Comparison of ENCODE assay signal across 9 cellular contexts in the genomic region with DNA sequence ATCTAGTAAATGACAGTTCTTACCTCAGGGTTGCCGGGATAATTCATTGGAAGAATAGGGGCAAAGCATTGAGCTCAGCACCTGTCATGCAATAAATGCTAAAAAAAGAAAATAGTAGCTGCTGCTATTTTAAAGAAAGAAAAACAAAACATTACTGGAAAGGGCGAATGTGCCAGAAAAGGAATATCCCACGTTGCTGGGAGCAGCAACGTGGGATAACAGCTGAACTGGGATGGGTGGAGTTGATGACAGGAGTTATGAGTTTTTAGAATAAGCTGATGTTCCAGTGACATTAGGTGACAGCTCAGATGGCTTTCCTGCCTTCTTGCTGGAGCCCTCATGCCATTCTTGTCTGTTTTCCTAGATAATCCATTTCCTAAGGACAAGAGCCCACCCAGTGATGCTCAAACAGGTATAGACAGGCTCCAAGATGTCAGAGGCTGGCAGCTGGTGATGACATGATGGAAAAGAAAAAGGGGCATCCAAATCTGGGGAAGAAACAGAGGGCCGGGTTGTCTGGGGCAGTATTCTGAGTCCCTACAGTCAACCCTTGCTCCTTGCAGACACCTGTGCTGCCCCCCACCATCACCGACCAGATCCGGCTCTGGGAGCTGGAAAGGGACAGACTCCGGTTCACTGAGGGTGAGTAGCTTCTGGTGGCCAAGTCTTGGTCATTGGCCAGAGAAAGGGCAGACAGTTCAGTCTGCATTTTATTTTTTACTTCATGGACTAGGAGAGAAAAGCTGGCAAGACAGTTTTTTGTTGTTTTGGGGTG. TPM values are rescaled to one million over a fixed set of nuclear protein-coding genes. Genes with fewer than 3 reads are reported as not detected.
A peak's percentile ranks its signal among the peaks of the same experiment; 100 is the strongest.
DNase-seq lines count a peak whose midpoint lies in the region; ATAC-seq and TF ChIP-seq lines count a peak whose summit lies in the region.
"Had no signal": no experiment of that assay in that cellular context is flagged by ENCODE, and none has a peak within 500 bp of the region (broad histone marks: within the 10 kb centered on the region; RNA-seq: fewer than 3 reads in every experiment).

No MANE protein-coding gene starts in this region.

- H3K9ac ChIP-seq in GM23248, result peak overlapping the region; percentile 90; the same call in 1 of the 2 replicates

- H3K79me2 ChIP-seq in GM23248 (ENCODE audit: insufficient read depth), result peaks cover 19% of the 10 kb centered on the region

- no peaks in the 10 kb centered on the region for H3K9me3 ChIP-seq in GM23248 (ENCODE audit: low read depth)
- H3K9me3 ChIP-seq in right atrium auricular region, result no peaks in the 10 kb centered on the region
- no peaks in the 10 kb centered on the region for H3K9me3 ChIP-seq in gastrocnemius medialis

- ATAC-seq in gastrocnemius medialis (no peak), HG02642 (IDR thresholded peaks at IDR 0.05; ENCODE audit: poor library complexity, unreplicated experiment) (no peak)

- intact Hi-C loops in activated CD4-positive, alpha-beta memory T cell treated with anti-CD3 and anti-CD28 coated beads for 36 hours (cut with micrococcal nuclease), result no loop called here
- intact Hi-C loops in gastrocnemius medialis (cut with DNase I; ENCODE audit: low total_unique reads), result loop anchor here (5.0 to 10.0 kb wide), 4 partner anchors 36 to 282 kb away; a partner anchor contains a TSS

- H3K4me1 ChIP-seq in GM23248 (ENCODE audit: insufficient read depth) (peaks cover 7% of the 10 kb centered on the region; the same call in 1 of the 2 replicates), right atrium auricular region (peaks cover 0 to 37% of the 10 kb centered on the region in 2 donors), gastrocnemius medialis (peaks cover 27 to 34% of the 10 kb centered on the region in 2 donors)

- no peaks in the 10 kb centered on the region for H3K27me3 Mint-ChIP-seq in activated CD4-positive, alpha-beta memory T cell treated with anti-CD3 and anti-CD28 coated beads for 36 hours

- H3K4me3 ChIP-seq in GM23248 (no peak overlapping the region), right atrium auricular region (no peak overlapping the region), gastrocnemius medialis (peak overlapping the region in 2 of 4 donors; percentile 68 to 70)

- no peak overlapping the region for H3K27ac ChIP-seq in GM23248
- peak overlapping the region; percentile 91 to 97 for H3K27ac ChIP-seq in right atrium auricular region
- peak overlapping the region; percentile 88 to 96 (median 94) for H3K27ac ChIP-seq in gastrocnemius medialis

- H3K36me3 ChIP-seq in GM23248 (ENCODE audit: low read depth) (0 out of 2 replicates have a peak, but pooled peaks cover 3% of the 10 kb centered on the region), right atrium auricular region (peaks cover 31% of the 10 kb centered on the region), gastrocnemius medialis (peaks cover 0 to 36% of the 10 kb centered on the region in 2 donors)

- peaks cover 25% of the 10 kb centered on the region for H3K36me3 Mint-ChIP-seq in activated CD4-positive, alpha-beta memory T cell treated with anti-CD3 and anti-CD28 coated beads for 36 hours

- no peaks in the 10 kb centered on the region for H3K9me3 Mint-ChIP-seq in activated CD4-positive, alpha-beta memory T cell treated with anti-CD3 and anti-CD28 coated beads for 36 hours

- no peaks in the 10 kb centered on the region for H3K9me2 ChIP-seq in GM23248 (ENCODE audit: insufficient read depth)

- CTCF ChIA-PET in activated CD4-positive, alpha-beta memory T cell treated with anti-CD3 and anti-CD28 coated beads for 36 hours (lab: Charles Lee), result interaction anchor here (0.7 to 5.5 kb wide), 16 partner anchors 11 to 796 kb away, joined by 3 to 82 read pairs (median 6); a partner anchor contains a TSS

- no peak overlapping the region for H3K27ac Mint-ChIP-seq in activated CD4-positive, alpha-beta memory T cell treated with anti-CD3 and anti-CD28 coated beads for 36 hours

- TF ChIP-seq POLR2A in gastrocnemius medialis (IDR thresholded peaks at IDR 0.05), result no peak

- in situ Hi-C loops in GM23248 (cut with MboI) (loop anchor here (10.0 kb wide), 1 partner anchor 162 kb away; no protein-coding TSS in a partner anchor), gastrocnemius medialis (cut with MboI; ENCODE audit: low sequenced_read_pairs in 4 of 4) (loop anchor here in 3 of 4 donors (10.0 kb wide), 2 partner anchors 132 to 162 kb away; no protein-coding TSS in a partner anchor)

- H3K4me1 Mint-ChIP-seq in activated CD4-positive, alpha-beta memory T cell treated with anti-CD3 and anti-CD28 coated beads for 36 hours (ENCODE audit: low read depth), result peaks cover 40% of the 10 kb centered on the region

- no peaks in the 10 kb centered on the region for H4K20me1 ChIP-seq in GM23248 (ENCODE audit: insufficient read depth)

- TF ChIP-seq CTCF in right atrium auricular region (IDR thresholded peaks at IDR 0.05) (no peak), gastrocnemius medialis (IDR thresholded peaks at IDR 0.05 in 4 of 5, conservative IDR thresholded peaks at IDR 0.05 in 1 of 5) (no peak)

- peak overlapping the region; percentile 94 for H3K4me3 Mint-ChIP-seq in activated CD4-positive, alpha-beta memory T cell treated with anti-CD3 and anti-CD28 coated beads for 36 hours

- H2AFZ ChIP-seq in GM23248, result no peak overlapping the region

- H3K27me3 ChIP-seq in GM23248 (replicated peaks; ENCODE audit: insufficient read depth) (no peaks in the 10 kb centered on the region), right atrium auricular region (no peaks in the 10 kb centered on the region), gastrocnemius medialis (no peaks in the 10 kb centered on the region)

- no peak overlapping the region for H3K4me2 ChIP-seq in GM23248 (ENCODE audit: unreplicated experiment)

- POLR2A ChIA-PET in activated CD4-positive, alpha-beta memory T cell treated with anti-CD3 and anti-CD28 coated beads for 36 hours (lab: Charles Lee), result interaction anchor here (1.1 to 1.9 kb wide), 4 partner anchors 84 to 246 kb away, joined by 4 to 8 read pairs (median 5); a partner anchor contains a TSS

- peaks cover 12% of the 10 kb centered on the region for H3F3A ChIP-seq in GM23248 (ENCODE audit: insufficient read depth)

- DNase-seq in GM23248, result peak; percentile 7
- DNase-seq in activated CD4-positive, alpha-beta memory T cell treated with anti-CD3 and anti-CD28 coated beads for 36 hours, result no peak
- no peak for DNase-seq in right atrium auricular region (ENCODE audit: low spot score)
- peak in 1 of 2 donors; percentile 35 for DNase-seq in gastrocnemius medialis
- DNase-seq in globus pallidus (ENCODE audit: low spot score), result no peak
- DNase-seq in NCI-H526 treated with DMSO at 0.1 percent for 48 hours (lab: John Stamatoyannopoulos, UW), result no peak
- no peak for DNase-seq in NCI-H187 treated with DMSO at 0.1 percent for 48 hours (lab: John Stamatoyannopoulos, UW)
- DNase-seq: NCI-H2081 treated with DMSO at 0.1 percent for 48 hours had no signal

- 77 to 80% methylated on average over 8 of the region's 8 CpGs for WGBS in GM23248 (ENCODE audit: low coverage in 1 of 2, low lambda C conversion rate in 2 of 2, missing lambda C conversion rate in 2 of 2), 2 experiments

RNA-seq across cellular contexts. Expression of a gene that starts 1.1 kb away (rescaled TPM):
- 11.9 and 20.8 TPM in 2 replicates for total RNA-seq in GM23248 (2014; rRNA removed; shearing (Covaris generic))
- 8.5 and 9.9 TPM in 2 replicates for polyA plus RNA-seq in GM23248 (2016; fragmentation: Nextera tagmentation; extraction: Ambion mirVana)
- 10 to 100 TPM; 56.9 to 68.9 TPM for total RNA-seq in activated CD4-positive, alpha-beta memory T cell treated with anti-CD3 and anti-CD28 coated beads for 36 hours
- total RNA-seq in right atrium auricular region, result 10 to 100 TPM; 12.1 to 13.6 TPM
- 10 to 100 TPM; 16.0 to 38.5 (median 19.3) TPM for total RNA-seq in gastrocnemius medialis

RNA-seq across cellular contexts. Expression of a gene that starts 4.9 kb away (rescaled TPM):
- 12.8 and 21.7 TPM in 2 replicates for total RNA-seq in GM23248 (2014; rRNA removed; shearing (Covaris generic))
- polyA plus RNA-seq in GM23248 (2016; fragmentation: Nextera tagmentation; extraction: Ambion mirVana), result 5.3 and 5.4 TPM in 2 replicates
- 10 to 100 TPM; 35.2 to 39.2 TPM for total RNA-seq in activated CD4-positive, alpha-beta memory T cell treated with anti-CD3 and anti-CD28 coated beads for 36 hours
- total RNA-seq in right atrium auricular region (1 to 10 TPM; 3.6 to 4.0 TPM), gastrocnemius medialis (10 to 100 TPM in 1 of 4 donors, 1 to 10 TPM in 3; 5.7 to 20.7 (median 7.5) TPM)

RNA-seq across cellular contexts. Expression of a gene that starts 19.0 kb away (rescaled TPM):
- total RNA-seq in GM23248 (2014; rRNA removed; shearing (Covaris generic)), result not detected in 2 replicates
- polyA plus RNA-seq in GM23248 (2016; fragmentation: Nextera tagmentation; extraction: Ambion mirVana), result not detected in 2 replicates
- total RNA-seq in activated CD4-positive, alpha-beta memory T cell treated with anti-CD3 and anti-CD28 coated beads for 36 hours, result not detected
- not detected for total RNA-seq in right atrium auricular region
- not detected for total RNA-seq in gastrocnemius medialis

RNA-seq across cellular contexts. Expression of a gene that starts 27.8 kb away (rescaled TPM):
- total RNA-seq in GM23248 (2014; rRNA removed; shearing (Covaris generic)), result not detected in 2 replicates
- not detected in 2 replicates for polyA plus RNA-seq in GM23248 (2016; fragmentation: Nextera tagmentation; extraction: Ambion mirVana)
- not detected for total RNA-seq in activated CD4-positive, alpha-beta memory T cell treated with anti-CD3 and anti-CD28 coated beads for 36 hours
- total RNA-seq in right atrium auricular region (not detected), gastrocnemius medialis (not detected)

RNA-seq across cellular contexts. Expression of a gene that starts 28.6 kb away (rescaled TPM):
- 23.1 and 27.0 TPM in 2 replicates for total RNA-seq in GM23248 (2014; rRNA removed; shearing (Covaris generic))
- 16.9 and 17.5 TPM in 2 replicates for polyA plus RNA-seq in GM23248 (2016; fragmentation: Nextera tagmentation; extraction: Ambion mirVana)
- total RNA-seq in activated CD4-positive, alpha-beta memory T cell treated with anti-CD3 and anti-CD28 coated beads for 36 hours, result 1 to 10 TPM; 8.1 to 8.7 TPM
- 100 to 1,000 TPM in 1 of 2 donors, 10 to 100 TPM in 1; 61.7 to 106 TPM for total RNA-seq in right atrium auricular region
- total RNA-seq in gastrocnemius medialis, result 10 to 100 TPM; 20.0 to 62.2 (median 59.3) TPM
